Comparison of ENCODE assay signal across 17 cellular contexts in genomic region chr4:115187136-115187535, GRCh38.
A peak's percentile ranks its signal among the peaks of the same experiment; 100 is the strongest.
DNase-seq lines count a peak whose midpoint lies in the region; ATAC-seq and TF ChIP-seq lines count a peak whose summit lies in the region.
"Had no signal": no experiment of that assay in that cellular context is flagged by ENCODE, and none has a peak within 500 bp of the region (broad histone marks: within the 10 kb centered on the region; RNA-seq: fewer than 3 reads in every experiment).

No MANE protein-coding gene starts in this region.

- intact Hi-C loops in left colon (cut with DNase I, micrococcal nuclease) = no loop called here

- TF ChIP-seq CTCF in epithelial cell of esophagus (IDR thresholded peaks at IDR 0.05; ENCODE audit: insufficient read depth, low read depth, low read length, missing control alignments) = no peak

- H3K4me3 ChIP-seq in epithelial cell of esophagus (ENCODE audit: low read length) = no peak overlapping the region

- peak; percentile 26 for ATAC-seq in left colon
- ATAC-seq in HG03460 (IDR thresholded peaks at IDR 0.05; ENCODE audit: unreplicated experiment) = no peak
- no peak for ATAC-seq in HG02610 (IDR thresholded peaks at IDR 0.05; ENCODE audit: unreplicated experiment)

- DNase-seq in RKO (ENCODE audit: low spot score) = peak; percentile 6
- peak; percentile 23 for DNase-seq in epithelial cell of esophagus (ENCODE audit: low read depth)
- DNase-seq in left colon = no peak
- no peak for DNase-seq in NCI-H146 (lab: John Stamatoyannopoulos, UW)
- no peak for DNase-seq in NCI-H345 (lab: John Stamatoyannopoulos, UW)
- DNase-seq: ACHN, H7, HFFc6, NCI-H1092 treated with DMSO at 0.1 percent for 48 hours, NCI-H2081, NCI-H524, NCI-H82, RPMI8226, SHP77 treated with DMSO at 0.1 percent for 48 hours, SK-N-SH had no signal

Comparison
In these comparisons a context has a peak if more than half of its experiments do, and no peak if none do; other contexts are left out.
1. DNase-seq: peak in RKO (single experiment) and epithelial cell of esophagus (single experiment); none in left colon (0 of 2), NCI-H146 (single experiment) and NCI-H345 (single experiment).